Comparison of ENCODE assay signal across 13 cellular contexts in the genomic region with DNA sequence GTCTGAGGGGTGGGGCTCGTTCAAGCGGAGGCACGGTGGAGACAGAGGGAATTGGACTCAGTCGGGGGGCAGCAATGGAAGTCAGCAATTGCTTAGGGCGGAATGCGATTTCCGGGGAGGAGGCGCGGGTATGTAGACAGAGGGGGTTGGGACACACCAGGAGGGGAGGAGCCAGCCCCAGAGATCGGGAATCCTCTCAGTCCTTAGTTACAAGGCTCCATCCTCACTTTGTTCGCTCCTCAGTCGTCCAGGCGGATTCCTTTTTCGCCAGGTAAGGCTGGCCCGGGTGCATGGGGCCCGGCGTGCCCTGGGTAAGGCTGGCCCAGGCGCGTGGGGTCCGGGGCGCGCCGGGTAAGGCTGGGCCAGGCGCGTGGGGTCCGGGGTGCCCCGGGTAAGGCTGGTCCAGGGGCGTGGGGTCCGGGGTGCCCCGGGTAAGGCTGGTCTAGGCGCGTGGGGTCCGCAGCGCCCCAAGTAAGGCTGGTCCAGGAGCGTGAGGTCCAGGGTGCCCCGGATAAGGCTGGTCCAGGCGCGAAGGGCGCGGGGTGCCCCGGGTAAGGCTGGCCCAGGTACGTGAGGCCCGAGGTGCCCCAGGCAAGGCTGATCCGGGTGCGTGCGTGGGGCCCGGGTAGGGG. TPM values are rescaled to one million over a fixed set of nuclear protein-coding genes. Genes with fewer than 3 reads are reported as not detected.
DNase-seq lines count a peak whose midpoint lies in the region; ATAC-seq and TF ChIP-seq lines count a peak whose summit lies in the region.
"Had no signal": no experiment of that assay in that cellular context is flagged by ENCODE, and none has a peak within 500 bp of the region (broad histone marks: within the 10 kb centered on the region; RNA-seq: fewer than 3 reads in every experiment).

A gene with protein sequence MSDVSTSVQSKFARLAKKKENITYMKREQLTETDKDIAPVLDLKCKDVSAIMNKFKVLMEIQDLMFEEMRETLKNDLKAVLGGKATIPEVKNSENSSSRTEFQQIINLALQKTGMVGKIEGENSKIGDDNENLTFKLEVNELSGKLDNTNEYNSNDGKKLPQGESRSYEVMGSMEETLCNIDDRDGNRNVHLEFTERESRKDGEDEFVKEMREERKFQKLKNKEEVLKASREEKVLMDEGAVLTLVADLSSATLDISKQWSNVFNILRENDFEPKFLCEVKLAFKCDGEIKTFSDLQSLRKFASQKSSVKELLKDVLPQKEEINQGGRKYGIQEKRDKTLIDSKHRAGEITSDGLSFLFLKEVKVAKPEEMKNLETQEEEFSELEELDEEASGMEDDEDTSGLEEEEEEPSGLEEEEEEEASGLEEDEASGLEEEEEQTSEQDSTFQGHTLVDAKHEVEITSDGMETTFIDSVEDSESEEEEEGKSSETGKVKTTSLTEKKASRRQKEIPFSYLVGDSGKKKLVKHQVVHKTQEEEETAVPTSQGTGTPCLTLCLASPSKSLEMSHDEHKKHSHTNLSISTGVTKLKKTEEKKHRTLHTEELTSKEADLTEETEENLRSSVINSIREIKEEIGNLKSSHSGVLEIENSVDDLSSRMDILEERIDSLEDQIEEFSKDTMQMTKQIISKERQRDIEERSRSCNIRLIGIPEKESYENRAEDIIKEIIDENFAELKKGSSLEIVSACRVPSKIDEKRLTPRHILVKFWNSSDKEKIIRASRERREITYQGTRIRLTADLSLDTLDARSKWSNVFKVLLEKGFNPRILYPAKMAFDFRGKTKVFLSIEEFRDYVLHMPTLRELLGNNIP (plus strand): TSS at position 199 of the 632 bp plus-strand sequence. CDS start 11,780 bp downstream, outside the sequence.

- DNase-seq in EL = peak; percentile 52
- no peak for DNase-seq in RWPE2 (ENCODE audit: low spot score)
- DNase-seq in iPS DF 19.7 (ENCODE audit: low read depth, low spot score) = peak; percentile 93
- DNase-seq in osteoblast (ENCODE audit: insufficient read length, low spot score, missing footprints) = peak; percentile 84
- DNase-seq in NCI-H1092 (lab: John Stamatoyannopoulos, UW) = no peak
- no peak for DNase-seq in NCI-H82 (lab: John Stamatoyannopoulos, UW)
- no peak for DNase-seq in stimulated activated naive B cell treated with anti-CD40 and anti-IgM and Interleukin-4, amounts not matched to agents 10 μg/mL and 1 μg/mL and 100 μg/mL, for 72 hours
- no peak for DNase-seq in activated T-helper 2 cell treated with anti-CD3 and anti-CD28 coated beads, Interferon-gamma antibody, Interleukin-2, Interleukin-4, amounts not matched to agents 10 μg/mL and 5 μg/mL and 100 μg/mL, durations not matched to agents 14 hours and 24 hours and 36 hours (ENCODE audit: low spot score)
- DNase-seq: kidney glomerular epithelial cell, NCI-H1694 treated with DMSO at 0.1 percent for 48 hours had no signal

- no peaks in the 10 kb centered on the region for H3K4me1 ChIP-seq in RWPE2 (ENCODE audit: insufficient read depth, poor library complexity, severe bottlenecking)
- no peaks in the 10 kb centered on the region for H3K4me1 ChIP-seq in osteoblast (ENCODE audit: insufficient read depth, low read length)

- peaks cover 4 to 6% of the 10 kb centered on the region in 2 donors for H3K9me3 Mint-ChIP-seq in stimulated activated naive B cell treated with anti-CD40 and anti-IgM and Interleukin-4, amounts not matched to agents 10 μg/mL and 1 μg/mL and 100 μg/mL, for 72 hours
- H3K9me3 Mint-ChIP-seq in activated T-helper 2 cell treated with anti-CD3 and anti-CD28 coated beads, Interferon-gamma antibody, Interleukin-2, Interleukin-4, amounts not matched to agents 10 μg/mL and 5 μg/mL and 100 μg/mL, durations not matched to agents 14 hours and 24 hours and 36 hours = no peaks in the 10 kb centered on the region
- H3K9me3 Mint-ChIP-seq: T-helper 2 cell treated with Interferon-gamma antibody and Interleukin-4, amounts not matched to agents 5 μg/mL and 100 μg/mL, for 36 hours had no signal

- intact Hi-C loops in activated T-helper 2 cell treated with anti-CD3 and anti-CD28 coated beads, Interferon-gamma antibody, Interleukin-2, Interleukin-4, amounts not matched to agents 10 μg/mL and 5 μg/mL and 100 μg/mL, durations not matched to agents 14 hours and 24 hours and 36 hours (cut with micrococcal nuclease) = no loop called here

- peak; percentile 66 for ATAC-seq in RWPE2 (ENCODE audit: low read depth)
- no peak for ATAC-seq in stimulated activated naive B cell treated with anti-CD40 and anti-IgM and Interleukin-4, amounts not matched to agents 10 μg/mL and 1 μg/mL and 100 μg/mL, for 72 hours (replicated peaks)

- H3K79me2 ChIP-seq in osteoblast (ENCODE audit: insufficient read depth, low read length) = no peaks in the 10 kb centered on the region

- H3K27me3 Mint-ChIP-seq in stimulated activated naive B cell treated with anti-CD40 and anti-IgM and Interleukin-4, amounts not matched to agents 10 μg/mL and 1 μg/mL and 100 μg/mL, for 72 hours = peaks cover 32 to 52% of the 10 kb centered on the region in 2 donors
- H3K27me3 Mint-ChIP-seq in activated T-helper 2 cell treated with anti-CD3 and anti-CD28 coated beads, Interferon-gamma antibody, Interleukin-2, Interleukin-4, amounts not matched to agents 10 μg/mL and 5 μg/mL and 100 μg/mL, durations not matched to agents 14 hours and 24 hours and 36 hours (ENCODE audit: low read depth) = peaks cover 20% of the 10 kb centered on the region

- H3K4me3 Mint-ChIP-seq in stimulated activated naive B cell treated with anti-CD40 and anti-IgM and Interleukin-4, amounts not matched to agents 10 μg/mL and 1 μg/mL and 100 μg/mL, for 72 hours = peak within 1 kb of the TSS in 1 of 2 donors; percentile 63
- no peak within 1 kb of the TSS for H3K4me3 Mint-ChIP-seq in activated T-helper 2 cell treated with anti-CD3 and anti-CD28 coated beads, Interferon-gamma antibody, Interleukin-2, Interleukin-4, amounts not matched to agents 10 μg/mL and 5 μg/mL and 100 μg/mL, durations not matched to agents 14 hours and 24 hours and 36 hours (ENCODE audit: low read depth)
- H3K4me3 Mint-ChIP-seq: T-helper 2 cell treated with Interferon-gamma antibody and Interleukin-4, amounts not matched to agents 5 μg/mL and 100 μg/mL, for 36 hours had no signal

- no peak within 1 kb of the TSS for H3K27ac Mint-ChIP-seq in stimulated activated naive B cell treated with anti-CD40 and anti-IgM and Interleukin-4, amounts not matched to agents 10 μg/mL and 1 μg/mL and 100 μg/mL, for 72 hours
- H3K27ac Mint-ChIP-seq in activated T-helper 2 cell treated with anti-CD3 and anti-CD28 coated beads, Interferon-gamma antibody, Interleukin-2, Interleukin-4, amounts not matched to agents 10 μg/mL and 5 μg/mL and 100 μg/mL, durations not matched to agents 14 hours and 24 hours and 36 hours = no peak within 1 kb of the TSS
- H3K27ac Mint-ChIP-seq: T-helper 2 cell treated with Interferon-gamma antibody and Interleukin-4, amounts not matched to agents 5 μg/mL and 100 μg/mL, for 36 hours had no signal

- TF ChIP-seq CTCF in RWPE2 (IDR thresholded peaks at IDR 0.05; ENCODE audit: poor library complexity, severe bottlenecking) = no peak
- TF ChIP-seq CTCF in osteoblast (IDR thresholded peaks at IDR 0.05; ENCODE audit: extremely low read depth, low read depth, low read length) = no peak

- H3K4me2 ChIP-seq in osteoblast (ENCODE audit: insufficient read depth, low read length) = no peak within 1 kb of the TSS
- H3K4me2 ChIP-seq: BLaER1 treated with 17β-estradiol and CSF1 and Interleukin-3, amounts not matched to agents 10 nM and 100 nM had no signal

- H3K36me3 Mint-ChIP-seq in stimulated activated naive B cell treated with anti-CD40 and anti-IgM and Interleukin-4, amounts not matched to agents 10 μg/mL and 1 μg/mL and 100 μg/mL, for 72 hours = peaks cover 3 to 9% of the 10 kb centered on the region in 2 donors
- no peaks in the 10 kb centered on the region for H3K36me3 Mint-ChIP-seq in activated T-helper 2 cell treated with anti-CD3 and anti-CD28 coated beads, Interferon-gamma antibody, Interleukin-2, Interleukin-4, amounts not matched to agents 10 μg/mL and 5 μg/mL and 100 μg/mL, durations not matched to agents 14 hours and 24 hours and 36 hours (ENCODE audit: low read depth)

- peaks cover 3 to 14% of the 10 kb centered on the region in 2 donors for H3K4me1 Mint-ChIP-seq in stimulated activated naive B cell treated with anti-CD40 and anti-IgM and Interleukin-4, amounts not matched to agents 10 μg/mL and 1 μg/mL and 100 μg/mL, for 72 hours
- H3K4me1 Mint-ChIP-seq in activated T-helper 2 cell treated with anti-CD3 and anti-CD28 coated beads, Interferon-gamma antibody, Interleukin-2, Interleukin-4, amounts not matched to agents 10 μg/mL and 5 μg/mL and 100 μg/mL, durations not matched to agents 14 hours and 24 hours and 36 hours (ENCODE audit: low read depth) = peaks cover 2% of the 10 kb centered on the region

- H3K4me3 ChIP-seq in RWPE2 (ENCODE audit: severe bottlenecking) = peak within 1 kb of the TSS; percentile 30
- no peak within 1 kb of the TSS for H3K4me3 ChIP-seq in osteoblast (ENCODE audit: insufficient read depth, low read length)
- H3K4me3 ChIP-seq: BLaER1 treated with 17β-estradiol and CSF1 and Interleukin-3, amounts not matched to agents 10 nM and 100 nM had no signal

- H3K36me3 ChIP-seq in RWPE2 (ENCODE audit: low read depth) = no peaks in the 10 kb centered on the region
- H3K36me3 ChIP-seq in osteoblast (ENCODE audit: insufficient read depth, low read length) = no peaks in the 10 kb centered on the region
- H3K36me3 ChIP-seq: BLaER1 treated with 17β-estradiol and CSF1 and Interleukin-3, amounts not matched to agents 10 nM and 100 nM had no signal

- no peaks in the 10 kb centered on the region for H3K9me3 ChIP-seq in RWPE2 (ENCODE audit: severe bottlenecking)
- no peaks in the 10 kb centered on the region for H3K9me3 ChIP-seq in osteoblast (ENCODE audit: low read depth, low read length)

- no peaks in the 10 kb centered on the region for H4K20me1 ChIP-seq in osteoblast (ENCODE audit: insufficient read depth, low read length)
- H4K20me1 ChIP-seq: BLaER1 treated with 17β-estradiol and CSF1 and Interleukin-3, amounts not matched to agents 10 nM and 100 nM had no signal

- H3K27ac ChIP-seq in RWPE2 (ENCODE audit: poor library complexity, severe bottlenecking) (no peak within 1 kb of the TSS), osteoblast (ENCODE audit: low read depth, low read length) (no peak within 1 kb of the TSS)
- H3K27ac ChIP-seq: BLaER1 treated with 17β-estradiol and CSF1 and Interleukin-3, amounts not matched to agents 10 nM and 100 nM had no signal

- no peaks in the 10 kb centered on the region for H3K27me3 ChIP-seq in RWPE2 (ENCODE audit: insufficient read depth, poor library complexity, severe bottlenecking)
- H3K27me3 ChIP-seq in osteoblast (ENCODE audit: insufficient read depth, low read length) = peaks cover 4% of the 10 kb centered on the region
- H3K27me3 ChIP-seq: BLaER1 treated with 17β-estradiol and CSF1 and Interleukin-3, amounts not matched to agents 10 nM and 100 nM had no signal

- no peak within 1 kb of the TSS for H2AFZ ChIP-seq in osteoblast (ENCODE audit: low read length)

RNA-seq across cellular contexts. Expression of the gene that starts here (rescaled TPM):
- 0.29 TPM in 1 of 2 replicates, not detected in the other for total RNA-seq in osteoblast
- not detected in 2 replicates for total RNA-seq in activated T-helper 2 cell treated with anti-CD3 and anti-CD28 coated beads, Interferon-gamma antibody, Interleukin-2, Interleukin-4, amounts not matched to agents 10 μg/mL and 5 μg/mL and 100 μg/mL, durations not matched to agents 14 hours and 24 hours and 36 hours
- total RNA-seq: activated CD8-positive, alpha-beta memory T cell treated with anti-CD3 and anti-CD28 coated beads for 36 hours had no signal

Comparison
In these comparisons a context has a peak if more than half of its experiments do, and no peak if none do; other contexts are left out.
1. Peak in DNase-seq in osteoblast; RNA of the gene not detected or under 1 TPM.
2. DNase-seq: peak in EL (single experiment) and iPS DF 19.7 (single experiment); none in RWPE2 (single experiment), NCI-H1092 (single experiment), NCI-H82 (single experiment), stimulated activated naive B cell treated with anti-CD40 and anti-IgM and Interleukin-4, amounts not matched to agents 10 μg/mL and 1 μg/mL and 100 μg/mL, for 72 hours (single experiment) and activated T-helper 2 cell treated with anti-CD3 and anti-CD28 coated beads, Interferon-gamma antibody, Interleukin-2, Interleukin-4, amounts not matched to agents 10 μg/mL and 5 μg/mL and 100 μg/mL, durations not matched to agents 14 hours and 24 hours and 36 hours (single experiment).